ENCODE assay signal across 13 cellular contexts in genomic region chr5:169354921-169355320, GRCh38.
"Had no signal": no experiment of that assay in that cellular context is flagged by ENCODE, and none has a peak within 500 bp of the region (broad histone marks: within the 10 kb centered on the region; RNA-seq: fewer than 3 reads in every experiment).

No MANE protein-coding gene starts in this region.

- H3K9me3 ChIP-seq: gastroesophageal sphincter, pancreas had no signal

- H3K36me3 Mint-ChIP-seq: activated naive CD4-positive, alpha-beta T cell treated with anti-CD3 and anti-CD28 coated beads, Interleukin-2, amount 50 U/mL, for 72 hours had no signal

- DNase-seq: activated CD4-positive, alpha-beta T cell treated with anti-CD3 and anti-CD28 coated beads, Interleukin-2, amount 50 U/mL, for 4 hours; activated CD4-positive, CD25-positive, alpha-beta regulatory T cell treated with anti-CD3 and anti-CD28 coated beads, Interleukin-2, amount 50 U/mL, for 72 hours; activated effector memory CD4-positive, alpha-beta T cell treated with Interleukin-2 at 50 U/mL for 16 hours; activated T-cell treated with anti-CD3 and anti-CD28 coated beads, Interleukin-2, amount 50 U/mL, for 24 hours; amygdala; midbrain; pancreas had no signal

- H3K27me3 ChIP-seq: gastroesophageal sphincter, pancreas had no signal

- H3K4me1 ChIP-seq: gastroesophageal sphincter, pancreas had no signal

- H3K4me3 ChIP-seq: gastroesophageal sphincter, pancreas, skin epidermis had no signal

- H3K4me3 Mint-ChIP-seq: activated T-cell treated with anti-CD3 and anti-CD28 coated beads, Interleukin-2, amount 50 U/mL, for 24 hours; T-helper 2 cell treated with Interferon-gamma antibody and Interleukin-4, amounts not matched to agents 5 μg/mL and 100 μg/mL, for 36 hours had no signal

- FAIRE-seq: colon, pancreas, urothelium cell line had no signal

- H3K9me3 Mint-ChIP-seq: activated T-cell treated with anti-CD3 and anti-CD28 coated beads, Interleukin-2, amount 50 U/mL, for 24 hours; T-helper 2 cell treated with Interferon-gamma antibody and Interleukin-4, amounts not matched to agents 5 μg/mL and 100 μg/mL, for 36 hours had no signal

- H3K36me3 ChIP-seq: gastroesophageal sphincter, pancreas had no signal

- H3K27ac Mint-ChIP-seq: activated naive CD4-positive, alpha-beta T cell treated with anti-CD3 and anti-CD28 coated beads, Interleukin-2, amount 50 U/mL, for 72 hours; activated T-cell treated with anti-CD3 and anti-CD28 coated beads, Interleukin-2, amount 50 U/mL, for 24 hours; T-helper 2 cell treated with Interferon-gamma antibody and Interleukin-4, amounts not matched to agents 5 μg/mL and 100 μg/mL, for 36 hours had no signal

- H3K27ac ChIP-seq: gastroesophageal sphincter, pancreas, skin epidermis had no signal
